In the genomic region with DNA sequence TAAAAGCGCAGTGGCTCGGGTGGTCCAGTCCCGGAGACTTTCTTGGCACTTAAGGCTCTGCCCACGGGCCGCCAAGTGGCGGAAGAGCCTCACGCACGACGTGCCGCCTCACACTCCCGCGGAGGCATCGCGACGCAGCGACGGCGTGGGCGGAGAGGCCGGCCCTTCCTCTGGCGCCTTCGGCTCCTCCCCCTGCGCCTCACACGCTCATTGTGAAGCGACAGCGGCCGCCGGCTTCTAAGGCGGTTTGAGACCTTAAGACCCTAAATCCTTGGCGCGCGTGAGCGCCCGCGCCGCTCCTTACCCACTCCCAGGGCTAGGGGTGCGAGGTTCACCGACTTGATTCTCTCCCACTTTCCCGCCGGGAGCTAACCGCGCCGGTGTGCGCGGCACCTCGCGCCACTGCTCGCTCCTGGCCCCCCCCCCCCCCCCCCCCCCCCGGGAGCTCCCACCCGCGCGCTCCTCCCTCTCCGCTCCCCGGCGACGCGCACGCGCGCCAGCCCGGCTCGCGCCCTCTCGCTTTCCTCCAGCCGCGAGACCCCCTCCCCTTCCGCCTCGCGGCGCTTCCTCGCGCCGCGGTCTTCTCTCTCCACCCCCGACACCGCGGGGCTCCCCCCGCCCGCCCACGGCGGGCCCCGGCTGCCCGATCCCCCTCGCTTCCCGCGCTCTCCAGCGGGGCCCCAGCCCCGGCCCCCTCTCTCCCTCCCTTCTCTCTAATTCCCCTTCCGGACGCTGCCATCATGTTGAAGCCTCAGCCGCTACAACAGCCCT, we compare ENCODE assay signal across 1 cellular context.
TF ChIP-seq lines count a peak whose summit lies in the region.

TSS of gene ATXN2L (plus strand) at position 480 of the 771 bp plus-strand sequence. CDS start at position 741, 261 bp downstream.

TF ChIP-seq in SK-N-SH treated with all-trans-retinoic acid at 6 μM for 48 hours, 23 proteins besides CTCF, POLR2A, EP300 and RAD21 (continued from another document):
- TF ChIP-seq ZNF70 (CRISPR knock-in tag; IDR thresholded peaks at IDR 0.05) (no peak), RARB (CRISPR knock-in tag; IDR thresholded peaks at IDR 0.05) (no peak), ARNTL (CRISPR knock-in tag; IDR thresholded peaks at IDR 0.05; ENCODE audit: borderline replicate concordance, low read depth) (no peak), TOX (CRISPR knock-in tag; IDR thresholded peaks at IDR 0.05; ENCODE audit: borderline replicate concordance) (no peak), CSRNP3 (CRISPR knock-in tag; IDR thresholded peaks at IDR 0.05) (no peak)
- TF ChIP-seq, protein P1, sequence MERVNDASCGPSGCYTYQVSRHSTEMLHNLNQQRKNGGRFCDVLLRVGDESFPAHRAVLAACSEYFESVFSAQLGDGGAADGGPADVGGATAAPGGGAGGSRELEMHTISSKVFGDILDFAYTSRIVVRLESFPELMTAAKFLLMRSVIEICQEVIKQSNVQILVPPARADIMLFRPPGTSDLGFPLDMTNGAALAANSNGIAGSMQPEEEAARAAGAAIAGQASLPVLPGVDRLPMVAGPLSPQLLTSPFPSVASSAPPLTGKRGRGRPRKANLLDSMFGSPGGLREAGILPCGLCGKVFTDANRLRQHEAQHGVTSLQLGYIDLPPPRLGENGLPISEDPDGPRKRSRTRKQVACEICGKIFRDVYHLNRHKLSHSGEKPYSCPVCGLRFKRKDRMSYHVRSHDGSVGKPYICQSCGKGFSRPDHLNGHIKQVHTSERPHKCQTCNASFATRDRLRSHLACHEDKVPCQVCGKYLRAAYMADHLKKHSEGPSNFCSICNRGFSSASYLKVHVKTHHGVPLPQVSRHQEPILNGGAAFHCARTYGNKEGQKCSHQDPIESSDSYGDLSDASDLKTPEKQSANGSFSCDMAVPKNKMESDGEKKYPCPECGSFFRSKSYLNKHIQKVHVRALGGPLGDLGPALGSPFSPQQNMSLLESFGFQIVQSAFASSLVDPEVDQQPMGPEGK (CRISPR knock-in tag; IDR thresholded peaks at IDR 0.05; ENCODE audit: borderline replicate concordance) = no peak
- TF ChIP-seq, protein P2, sequence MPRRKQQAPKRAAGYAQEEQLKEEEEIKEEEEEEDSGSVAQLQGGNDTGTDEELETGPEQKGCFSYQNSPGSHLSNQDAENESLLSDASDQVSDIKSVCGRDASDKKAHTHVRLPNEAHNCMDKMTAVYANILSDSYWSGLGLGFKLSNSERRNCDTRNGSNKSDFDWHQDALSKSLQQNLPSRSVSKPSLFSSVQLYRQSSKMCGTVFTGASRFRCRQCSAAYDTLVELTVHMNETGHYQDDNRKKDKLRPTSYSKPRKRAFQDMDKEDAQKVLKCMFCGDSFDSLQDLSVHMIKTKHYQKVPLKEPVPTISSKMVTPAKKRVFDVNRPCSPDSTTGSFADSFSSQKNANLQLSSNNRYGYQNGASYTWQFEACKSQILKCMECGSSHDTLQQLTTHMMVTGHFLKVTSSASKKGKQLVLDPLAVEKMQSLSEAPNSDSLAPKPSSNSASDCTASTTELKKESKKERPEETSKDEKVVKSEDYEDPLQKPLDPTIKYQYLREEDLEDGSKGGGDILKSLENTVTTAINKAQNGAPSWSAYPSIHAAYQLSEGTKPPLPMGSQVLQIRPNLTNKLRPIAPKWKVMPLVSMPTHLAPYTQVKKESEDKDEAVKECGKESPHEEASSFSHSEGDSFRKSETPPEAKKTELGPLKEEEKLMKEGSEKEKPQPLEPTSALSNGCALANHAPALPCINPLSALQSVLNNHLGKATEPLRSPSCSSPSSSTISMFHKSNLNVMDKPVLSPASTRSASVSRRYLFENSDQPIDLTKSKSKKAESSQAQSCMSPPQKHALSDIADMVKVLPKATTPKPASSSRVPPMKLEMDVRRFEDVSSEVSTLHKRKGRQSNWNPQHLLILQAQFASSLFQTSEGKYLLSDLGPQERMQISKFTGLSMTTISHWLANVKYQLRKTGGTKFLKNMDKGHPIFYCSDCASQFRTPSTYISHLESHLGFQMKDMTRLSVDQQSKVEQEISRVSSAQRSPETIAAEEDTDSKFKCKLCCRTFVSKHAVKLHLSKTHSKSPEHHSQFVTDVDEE (CRISPR knock-in tag; IDR thresholded peaks at IDR 0.05) = peak; percentile 49; the same call in 1 of the 2 replicates
TF ChIP-seq in SK-N-SH treated with all-trans-retinoic acid at 6 μM for 48 hours: peak in this region for 4.
